In genomic region chr14:54420478-54421116, GRCh38 we compare ENCODE assay signal across 1 cellular context.
TF ChIP-seq lines count a peak whose summit lies in the region.

No MANE protein-coding gene starts in this region.

TF ChIP-seq in GM23338, 12 proteins besides CTCF, POLR2A, EP300 and RAD21 (continued from another document):
- TF ChIP-seq REST (IDR thresholded peaks at IDR 0.05; ENCODE audit: unreplicated experiment) = no peak
- TF ChIP-seq POLR2AphosphoS5 (IDR thresholded peaks at IDR 0.05; ENCODE audit: low read depth) = no peak
- no peak for TF ChIP-seq EZH2phosphoT487 (IDR thresholded peaks at IDR 0.05; ENCODE audit: unreplicated experiment)
- TF ChIP-seq ZNF114 (CRISPR knock-in tag; IDR thresholded peaks at IDR 0.05) = no peak
- TF ChIP-seq ZNF462 (CRISPR knock-in tag; IDR thresholded peaks at IDR 0.05) = no peak
TF ChIP-seq in GM23338: peak in this region for 0.
